Comparison of ENCODE assay signal across 7 cellular contexts in genomic region chr3:197428117-197428761, GRCh38.
DNase-seq lines count a peak whose midpoint lies in the region; ATAC-seq and TF ChIP-seq lines count a peak whose summit lies in the region.

No MANE protein-coding gene starts in this region.

- no peak overlapping the region for H3K4me3 ChIP-seq in coronary artery

- peak; percentile 79 for DNase-seq in LoVo (ENCODE audit: low spot score)
- peak; percentile 9 for DNase-seq in activated T-helper 9 cell treated with anti-CD3 and anti-CD28 coated beads, Interleukin-2, amount 50 U/mL, for 16 hours (ENCODE audit: low read depth)
- DNase-seq in iPS-NIHi11 (ENCODE audit: low spot score) = peak; percentile 74
- peak; percentile 79 for DNase-seq in stimulated activated CD8-positive, alpha-beta memory T cell treated with anti-CD3 and anti-CD28 coated beads, Interleukin-4, amount 100 ng/mL, for 48 hours
- no peak for DNase-seq in coronary artery (ENCODE audit: low spot score)
- DNase-seq in hippocampal formation (lab: John Stamatoyannopoulos, UW) = no peak

- no peak for ATAC-seq in GM21528 (IDR thresholded peaks at IDR 0.05; ENCODE audit: low FRiP score, unreplicated experiment)

- H3K27ac ChIP-seq in coronary artery = no peak overlapping the region

- TF ChIP-seq CTCF in coronary artery (IDR thresholded peaks at IDR 0.05) = no peak

Comparison
In these comparisons a context has a peak if more than half of its experiments do, and no peak if none do; other contexts are left out.
1. DNase-seq: peak in LoVo (single experiment), activated T-helper 9 cell treated with anti-CD3 and anti-CD28 coated beads, Interleukin-2, amount 50 U/mL, for 16 hours (single experiment), iPS-NIHi11 (single experiment) and stimulated activated CD8-positive, alpha-beta memory T cell treated with anti-CD3 and anti-CD28 coated beads, Interleukin-4, amount 100 ng/mL, for 48 hours (single experiment); none in coronary artery (single experiment) and hippocampal formation (0 of 2).